ENCODE assay signal across 12 cellular contexts in genomic region chr5:131647078-131647769, GRCh38. TPM values are rescaled to one million over a fixed set of nuclear protein-coding genes. Genes with fewer than 3 reads are reported as not detected.
A peak's percentile ranks its signal among the peaks of the same experiment; 100 is the strongest.
DNase-seq lines count a peak whose midpoint lies in the region; ATAC-seq and TF ChIP-seq lines count a peak whose summit lies in the region.
"Had no signal": no experiment of that assay in that cellular context is flagged by ENCODE, and none has a peak within 500 bp of the region (broad histone marks: within the 10 kb centered on the region; RNA-seq: fewer than 3 reads in every experiment).

No MANE protein-coding gene starts in this region.

- peak overlapping the region in 10 of 11 experiments; percentile 1 to 58 (median 26); a peak in 10 of 22 replicates for H3K9ac ChIP-seq in BLaER1 treated with 17β-estradiol and CSF1 and Interleukin-3, amounts not matched to agents 10 nM and 100 nM

- H3K4me1 Mint-ChIP-seq in Caco-2 (ENCODE audit: low read depth, unreplicated experiment), result no peaks in the 10 kb centered on the region
- H3K4me1 Mint-ChIP-seq: nephron progenitor cell had no signal

- H3K4me1 ChIP-seq in BLaER1 treated with 17β-estradiol and CSF1 and Interleukin-3, amounts not matched to agents 10 nM and 100 nM, result peaks cover 23 to 39% (median 31%) of the 10 kb centered on the region in 10 experiments
- H3K4me1 ChIP-seq in Caco-2, result no peaks in the 10 kb centered on the region

- POLR2A ChIA-PET in Caco-2 (lab: Charles Lee), result no interaction called here

- H4K20me1 ChIP-seq in BLaER1 treated with 17β-estradiol and CSF1 and Interleukin-3, amounts not matched to agents 10 nM and 100 nM, result peaks cover 0 to 7% (median 0%) of the 10 kb centered on the region in 11 experiments; a peak in 1 of 22 replicates

- peak overlapping the region in 5 of 10 experiments; percentile 12 to 37 (median 26); a peak in 3 of 20 replicates for H3K4me3 ChIP-seq in BLaER1 treated with 17β-estradiol and CSF1 and Interleukin-3, amounts not matched to agents 10 nM and 100 nM
- H3K4me3 ChIP-seq in Caco-2 (ENCODE audit: low read depth, low read length), result no peak overlapping the region
- H3K4me3 ChIP-seq: SJSA1 had no signal

- no peak for TF ChIP-seq CTCF in Caco-2 (IDR thresholded peaks at IDR 0.05; ENCODE audit: insufficient read depth in 1 of 2, low read depth in 1 of 2, low read length in 1 of 2, severe bottlenecking in 1 of 2, unreplicated experiment in 1 of 2)

- no peak overlapping the region for H3K4me3 Mint-ChIP-seq in Caco-2 (ENCODE audit: unreplicated experiment)
- H3K4me3 Mint-ChIP-seq: nephron progenitor cell had no signal

- peaks cover 47 to 83% (median 74%) of the 10 kb centered on the region in 11 experiments for H3K36me3 ChIP-seq in BLaER1 treated with 17β-estradiol and CSF1 and Interleukin-3, amounts not matched to agents 10 nM and 100 nM
- H3K36me3 ChIP-seq in Caco-2 (ENCODE audit: control insufficient read depth, insufficient read depth, low read length), result peaks cover 1% of the 10 kb centered on the region

- H3K27me3 Mint-ChIP-seq in Caco-2 (ENCODE audit: insufficient read depth, unreplicated experiment), result no peaks in the 10 kb centered on the region

- BruUV-seq in Caco-2 (replicated peaks; lab: Mats Ljungman, UMichigan), result no TSS peak

- intact Hi-C loops in Caco-2 (cut with micrococcal nuclease; ENCODE audit: unreplicated experiment), result no loop called here

- peak overlapping the region; percentile 63 to 87 (median 75) for H3K4me2 ChIP-seq in BLaER1 treated with 17β-estradiol and CSF1 and Interleukin-3, amounts not matched to agents 10 nM and 100 nM

- CTCF ChIA-PET in Caco-2 (lab: Charles Lee), result no interaction called here

- H3K9me3 ChIP-seq in BLaER1 treated with 17β-estradiol and CSF1 and Interleukin-3, amounts not matched to agents 10 nM and 100 nM (replicated peaks in 1 of 11), result peaks cover 12 to 18% (median 16%) of the 10 kb centered on the region in 11 experiments; a peak in 21 of 22 replicates
- H3K9me3 ChIP-seq in Caco-2, result no peaks in the 10 kb centered on the region
- H3K9me3 ChIP-seq: SJSA1 had no signal

- peak overlapping the region; percentile 27 to 59 (median 45); a peak in 18 of 22 replicates for H3K27ac ChIP-seq in BLaER1 treated with 17β-estradiol and CSF1 and Interleukin-3, amounts not matched to agents 10 nM and 100 nM
- H3K27ac ChIP-seq: SJSA1 had no signal

- H3K27me3 ChIP-seq in BLaER1 treated with 17β-estradiol and CSF1 and Interleukin-3, amounts not matched to agents 10 nM and 100 nM, result no peaks in the 10 kb centered on the region
- H3K27me3 ChIP-seq in Caco-2 (replicated peaks; ENCODE audit: control insufficient read depth, insufficient read depth, low read length), result no peaks in the 10 kb centered on the region
- H3K27me3 ChIP-seq: SJSA1 had no signal

- H3K36me3 Mint-ChIP-seq in Caco-2 (ENCODE audit: insufficient read depth, unreplicated experiment), result peaks cover 55% of the 10 kb centered on the region

- no peak overlapping the region for H3K27ac Mint-ChIP-seq in Caco-2 (ENCODE audit: unreplicated experiment)
- H3K27ac Mint-ChIP-seq: nephron progenitor cell had no signal

- no peak for DNase-seq in Caco-2
- no peak for DNase-seq in NCI-H1092 treated with DMSO at 0.1 percent for 48 hours (lab: John Stamatoyannopoulos, UW)
- no peak for DNase-seq in NCI-H2107 treated with DMSO at 0.1 percent for 48 hours (lab: John Stamatoyannopoulos, UW; ENCODE audit: unreplicated experiment)
- no peak for DNase-seq in NCI-H748 (lab: John Stamatoyannopoulos, UW; ENCODE audit: unreplicated experiment)
- DNase-seq: activated CD4-positive, alpha-beta T cell treated with anti-CD3 and anti-CD28 coated beads, Interleukin-2, amount 50 U/mL, for 4 hours; amniotic stem cell; nephron progenitor cell had no signal

- H3K9me3 Mint-ChIP-seq in Caco-2 (ENCODE audit: unreplicated experiment), result no peaks in the 10 kb centered on the region
- H3K9me3 Mint-ChIP-seq: nephron progenitor cell had no signal

- ATAC-seq in GM19023 (IDR thresholded peaks at IDR 0.05; ENCODE audit: unreplicated experiment), result peak; percentile 79
- peak; percentile 80 for ATAC-seq in HG02642 (IDR thresholded peaks at IDR 0.05; ENCODE audit: poor library complexity, unreplicated experiment)
- peak; percentile 63 for ATAC-seq in HG03520 (IDR thresholded peaks at IDR 0.05; ENCODE audit: unreplicated experiment)

RNA-seq across cellular contexts. Expression of gene RAPGEF6, which starts 12.2 kb away (rescaled TPM):
- 17.4 and 22.4 TPM in 2 replicates for total RNA-seq in Caco-2 (2022)
